Comparison of ENCODE assay signal across 21 cellular contexts in the genomic region with DNA sequence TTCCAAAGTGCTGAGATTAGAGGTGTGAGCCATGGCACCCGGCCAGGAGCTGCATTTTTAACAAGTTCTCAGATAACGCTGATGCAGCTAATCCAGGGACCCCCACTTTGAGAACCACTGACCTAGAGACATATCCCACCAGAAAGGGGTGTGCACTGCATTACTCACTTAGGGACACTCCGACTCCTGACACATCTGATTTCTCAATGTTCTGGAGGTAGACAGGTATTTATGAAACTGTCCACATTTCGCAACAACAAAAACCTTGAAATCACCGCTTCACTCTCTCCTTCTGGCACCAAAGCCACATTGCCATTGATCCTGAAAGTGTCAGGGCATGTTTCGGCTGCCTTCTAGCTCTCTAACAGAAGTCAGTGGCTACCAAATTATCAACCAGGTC. TPM values are rescaled to one million over a fixed set of nuclear protein-coding genes. Genes with fewer than 3 reads are reported as not detected.
DNase-seq lines count a peak whose midpoint lies in the region; ATAC-seq and TF ChIP-seq lines count a peak whose summit lies in the region.
"Had no signal": no experiment of that assay in that cellular context is flagged by ENCODE, and none has a peak within 500 bp of the region (broad histone marks: within the 10 kb centered on the region; RNA-seq: fewer than 3 reads in every experiment).

No MANE protein-coding gene starts in this region.

- H2BK20ac ChIP-seq in IMR-90 (ENCODE audit: low read depth, low read length): no peak overlapping the region

- no peaks in the 10 kb centered on the region for H3K4me1 ChIP-seq in IMR-90 (ENCODE audit: control insufficient read depth, insufficient read depth, low read length)
- H3K4me1 ChIP-seq in RWPE2 (ENCODE audit: insufficient read depth, poor library complexity, severe bottlenecking): peaks cover 7% of the 10 kb centered on the region
- no peaks in the 10 kb centered on the region for H3K4me1 ChIP-seq in hepatocyte (ENCODE audit: insufficient read depth)
- no peaks in the 10 kb centered on the region for H3K4me1 ChIP-seq in parathyroid adenoma

- no peak overlapping the region for H3K4ac ChIP-seq in IMR-90 (ENCODE audit: low read depth, low read length)

- no peak overlapping the region for H2AK5ac ChIP-seq in IMR-90 (ENCODE audit: low read depth, low read length)

- H3K9ac ChIP-seq in IMR-90 (ENCODE audit: low read depth, low read length) (no peak overlapping the region), parathyroid adenoma (no peak overlapping the region)

- no peaks in the 10 kb centered on the region for H3K9me3 ChIP-seq in IMR-90 (ENCODE audit: control insufficient read depth, insufficient read depth, low read length)
- no peaks in the 10 kb centered on the region for H3K9me3 ChIP-seq in RWPE2 (ENCODE audit: severe bottlenecking)
- H3K9me3 ChIP-seq in hepatocyte (ENCODE audit: low read depth): no peaks in the 10 kb centered on the region
- no peaks in the 10 kb centered on the region for H3K9me3 ChIP-seq in parathyroid adenoma (ENCODE audit: control insufficient read depth, low read length)

- H3K23ac ChIP-seq in IMR-90 (ENCODE audit: low read depth, low read length): no peak overlapping the region

- no peak overlapping the region for H2BK120ac ChIP-seq in IMR-90 (ENCODE audit: low read depth, low read length)

- no peaks in the 10 kb centered on the region for H3K79me1 ChIP-seq in IMR-90 (ENCODE audit: low read depth in 1 of 2, low read length in 2 of 2)

- intact Hi-C loops in IMR-90 (cut with micrococcal nuclease): no loop called here

- no peaks in the 10 kb centered on the region for H3K36me3 ChIP-seq in IMR-90 (ENCODE audit: control insufficient read depth, insufficient read depth, low read length)
- no peaks in the 10 kb centered on the region for H3K36me3 ChIP-seq in RWPE2 (ENCODE audit: low read depth)
- H3K36me3 ChIP-seq in hepatocyte (replicated peaks; ENCODE audit: insufficient read depth, low read depth): no peaks in the 10 kb centered on the region
- no peaks in the 10 kb centered on the region for H3K36me3 ChIP-seq in parathyroid adenoma (ENCODE audit: control insufficient read depth, insufficient read depth, low read length)

- WGBS in IMR-90 (ENCODE audit: extremely low coverage in 2 of 2, insufficient read length in 1 of 2), 2 experiments: 100% methylated on average over 1 of the region's 6 CpGs; no CpG with 5 or more reads in 1 of the 2 experiments
- WGBS in hepatocyte (ENCODE audit: low lambda C conversion rate, missing lambda C conversion rate): 80% methylated on average over 6 of the region's 6 CpGs

- POLR2A ChIA-PET in IMR-90 (lab: Charles Lee; ENCODE audit: unreplicated experiment): no interaction called here

- no peaks in the 10 kb centered on the region for H3K9me2 ChIP-seq in hepatocyte (replicated peaks; ENCODE audit: insufficient read depth)

- no peak overlapping the region for H3K18ac ChIP-seq in IMR-90 (ENCODE audit: low read depth, low read length)

- no peak overlapping the region for H4K91ac ChIP-seq in IMR-90 (ENCODE audit: insufficient read depth, low read depth, low read length)

- H3K4me3 ChIP-seq in IMR-90 (ENCODE audit: insufficient read depth, low read depth, low read length) (no peak overlapping the region), RWPE2 (ENCODE audit: severe bottlenecking) (no peak overlapping the region), hepatocyte (no peak overlapping the region), parathyroid adenoma (ENCODE audit: low read depth, low read length) (no peak overlapping the region)
- H3K4me3 ChIP-seq: SK-N-MC had no signal

- H3K9me1 ChIP-seq in IMR-90 (ENCODE audit: insufficient read depth, low read length): no peaks in the 10 kb centered on the region

- no peak overlapping the region for H2AFZ ChIP-seq in IMR-90 (replicated peaks; ENCODE audit: low read length, poor library complexity)
- no peak overlapping the region for H2AFZ ChIP-seq in hepatocyte
- peak overlapping the region; percentile 46 for H2AFZ ChIP-seq in parathyroid adenoma

- TF ChIP-seq RAD21 in IMR-90 (IDR thresholded peaks at IDR 0.05; ENCODE audit: low read length): no peak

- no peak for ATAC-seq in IMR-90 (ENCODE audit: low read depth)
- ATAC-seq in RWPE2 (ENCODE audit: low read depth): peak; percentile 83
- ATAC-seq: HCT116, Panc1 had no signal

- in situ Hi-C loops in IMR-90 (cut with MboI; ENCODE audit: low sequenced_read_pairs): no loop called here

- no peak overlapping the region for H4K5ac ChIP-seq in IMR-90 (ENCODE audit: low read depth, low read length)

- dilution Hi-C loops in IMR-90 (cut with HindIII; ENCODE audit: low sequenced_read_pairs, unreplicated experiment): no loop called here

- DNase-seq in IMR-90: no peak
- no peak for DNase-seq in RWPE2 (ENCODE audit: low spot score)
- DNase-seq in hepatocyte (ENCODE audit: low spot score): peak; percentile 15
- no peak for DNase-seq in SK-N-DZ (ENCODE audit: low spot score)
- DNase-seq in glomerular visceral epithelial cell (ENCODE audit: extremely low spot score): no peak
- no peak for DNase-seq in ureter (ENCODE audit: low spot score)
- no peak for DNase-seq in COR-L47 (lab: John Stamatoyannopoulos, UW)
- DNase-seq: C1 segment of cervical spinal cord; CD8-positive, alpha-beta memory T cell; GOT3; KBM-7; NCI-H1105 treated with DMSO at 0.1 percent for 48 hours; NCI-H1694; NCI-H2107; NCI-H2227 treated with DMSO at 0.1 percent for 48 hours; NCI-H524 treated with DMSO at 0.1 percent for 48 hours; Right ventricle myocardium superior had no signal

- H3K79me2 ChIP-seq in hepatocyte (no peaks in the 10 kb centered on the region), parathyroid adenoma (no peaks in the 10 kb centered on the region)

- no peaks in the 10 kb centered on the region for H4K20me1 ChIP-seq in IMR-90 (ENCODE audit: insufficient read depth, low read length)
- no peaks in the 10 kb centered on the region for H4K20me1 ChIP-seq in hepatocyte (ENCODE audit: insufficient read depth, poor library complexity, severe bottlenecking)

- no TSS peak for BruUV-seq in IMR-90 (replicated peaks; lab: Mats Ljungman, UMichigan)

- H3K56ac ChIP-seq in IMR-90 (ENCODE audit: extremely low read depth, insufficient read depth, low read length): no peak overlapping the region

- no peak overlapping the region for H2BK15ac ChIP-seq in IMR-90 (ENCODE audit: low read depth, low read length)

- TF ChIP-seq CTCF in IMR-90 (conservative IDR thresholded peaks at IDR 0.05; ENCODE audit: low read depth, low read length): no peak
- TF ChIP-seq CTCF in RWPE2 (IDR thresholded peaks at IDR 0.05; ENCODE audit: poor library complexity, severe bottlenecking): no peak
- TF ChIP-seq CTCF in hepatocyte (IDR thresholded peaks at IDR 0.05; ENCODE audit: poor library complexity): no peak
- TF ChIP-seq CTCF in parathyroid adenoma (IDR thresholded peaks at IDR 0.05): no peak

- H2AK9ac ChIP-seq in IMR-90 (replicated peaks; ENCODE audit: low read depth, low read length, poor library complexity): no peak overlapping the region

- no peak for TF ChIP-seq POLR2A in IMR-90 (IDR thresholded peaks at IDR 0.05; ENCODE audit: low read depth, low read length)

- H3K14ac ChIP-seq in IMR-90 (replicated peaks; ENCODE audit: low read depth, low read length): no peak overlapping the region

- no peak overlapping the region for H4K8ac ChIP-seq in IMR-90 (ENCODE audit: low read depth in 2 of 2, low read length in 2 of 2)

- CTCF ChIA-PET in IMR-90 (lab: Yijun Ruan, JAX): no interaction called here

- H3K4me2 ChIP-seq in IMR-90 (ENCODE audit: low read depth, low read length) (no peak overlapping the region), hepatocyte (no peak overlapping the region), parathyroid adenoma (ENCODE audit: low read length) (no peak overlapping the region)

- H3K27ac ChIP-seq in IMR-90 (ENCODE audit: insufficient read depth, low read length) (no peak overlapping the region), RWPE2 (ENCODE audit: poor library complexity, severe bottlenecking) (no peak overlapping the region), hepatocyte (no peak overlapping the region), parathyroid adenoma (no peak overlapping the region)
- H3K27ac ChIP-seq: SK-N-MC had no signal

- peaks cover 2% of the 10 kb centered on the region for H3K27me3 ChIP-seq in IMR-90 (ENCODE audit: control insufficient read depth, insufficient read depth, low read length)
- H3K27me3 ChIP-seq in RWPE2 (ENCODE audit: insufficient read depth, poor library complexity, severe bottlenecking): no peaks in the 10 kb centered on the region
- H3K27me3 ChIP-seq in hepatocyte: no peaks in the 10 kb centered on the region
- H3K27me3 ChIP-seq in parathyroid adenoma (ENCODE audit: control insufficient read depth, insufficient read depth, low read length): no peaks in the 10 kb centered on the region

- H2BK5ac ChIP-seq in IMR-90 (ENCODE audit: low read depth, low read length, poor library complexity, severe bottlenecking): no peak overlapping the region

TF ChIP-seq in IMR-90, 13 proteins besides CTCF, POLR2A, EP300 and RAD21 (continues in another document):
- TF ChIP-seq CEBPB (IDR thresholded peaks at IDR 0.05; ENCODE audit: low read depth, low read length): peak; percentile 69
- peak; percentile 26; the same call in 1 of the 2 replicates for TF ChIP-seq MAFK (IDR thresholded peaks at IDR 0.05; ENCODE audit: low read depth, low read length)
- no peak for TF ChIP-seq USF2 (IDR thresholded peaks at IDR 0.05; ENCODE audit: low read depth, low read length)

RNA-seq across cellular contexts. Expression of gene CAMTA1, which starts 23.2 kb away (rescaled TPM):
- total RNA-seq in IMR-90 (2012; rRNA removed): 35.5 and 65.3 TPM in 2 replicates
- polyA plus RNA-seq in IMR-90 (2012; rRNA removed): 52.0 and 74.3 TPM in 2 replicates
- polyA plus RNA-seq in IMR-90 (2012; cell fraction: cytosol; rRNA removed): 41.7 and 81.6 TPM in 2 replicates
- polyA plus RNA-seq in IMR-90 (2012; cell fraction: nucleus; rRNA removed; ENCODE audit: low replicate concordance): 8.2 and 38.2 TPM in 2 replicates
- total RNA-seq in hepatocyte: 89.0 and 111 TPM in 2 replicates
- 145 and 151 TPM in 2 replicates for polyA plus RNA-seq in hepatocyte
- polyA plus RNA-seq in SK-N-DZ (2014; cell fraction: cytosol; rRNA removed): 142 and 188 TPM in 2 replicates
- 90.4 and 103 TPM in 2 replicates for polyA plus RNA-seq in SK-N-DZ (2014; cell fraction: nucleus; rRNA removed)
- total RNA-seq in ureter: 88.1 TPM
